11 cellular contexts compared by ENCODE assay signal in genomic region chr20:54284928-54285704, GRCh38.
A peak's percentile ranks its signal among the peaks of the same experiment; 100 is the strongest.
DNase-seq lines count a peak whose midpoint lies in the region; ATAC-seq, FAIRE-seq and TF ChIP-seq lines count a peak whose summit lies in the region.
"Had no signal": no experiment of that assay in that cellular context is flagged by ENCODE, and none has a peak within 500 bp of the region (broad histone marks: within the 10 kb centered on the region; RNA-seq: fewer than 3 reads in every experiment).

No MANE protein-coding gene starts in this region.

- CTCF ChIA-PET in MCF 10A (lab: Yijun Ruan, JAX), result interaction anchor here (0.5 to 1.0 kb wide), 4 partner anchors 49 to 1820 kb away, joined by 3 to 6 read pairs (median 3); partner anchors contain the start of gene PFDN4
- CTCF ChIA-PET in PC-9 (lab: Charles Lee), result interaction anchor here (0.8 kb wide), 1 partner anchor 182 kb away, joined by 3 read pairs; no protein-coding TSS in a partner anchor
- CTCF ChIA-PET in CD8-positive, alpha-beta T cell (lab: Charles Lee), result no interaction called here

- BruUV-seq in MCF 10A (replicated peaks; lab: Mats Ljungman, UMichigan) (no TSS peak), PC-9 (replicated peaks; lab: Mats Ljungman, UMichigan) (no TSS peak)

- DNase-seq in MCF 10A (ENCODE audit: unreplicated experiment) (peak; percentile 8), breast epithelium (ENCODE audit: low spot score in 2 of 2) (no peak), PC-9 (no peak), epithelial cell of esophagus (ENCODE audit: low read depth) (peak; percentile 25), urothelium cell line (ENCODE audit: low spot score) (peak; percentile 52), NCI-H526 (lab: John Stamatoyannopoulos, UW) (no peak)
- no peak for DNase-seq in CD8-positive, alpha-beta T cell
- no peak for DNase-seq in naive thymus-derived CD8-positive, alpha-beta T cell
- DNase-seq: cerebellar nuclear complex, NCI-H524 treated with DMSO at 0.1 percent for 48 hours had no signal

- TF ChIP-seq CTCF in MCF 10A (IDR thresholded peaks at IDR 0.05; ENCODE audit: unreplicated experiment) (no peak), breast epithelium (IDR thresholded peaks at IDR 0.05) (no peak), PC-9 (conservative IDR thresholded peaks at IDR 0.05) (no peak), epithelial cell of esophagus (IDR thresholded peaks at IDR 0.05; ENCODE audit: insufficient read depth, low read depth, low read length, missing control alignments) (no peak)
- TF ChIP-seq CTCF in CD8-positive, alpha-beta T cell (IDR thresholded peaks at IDR 0.05), result no peak

- no peak for ATAC-seq in CD8-positive, alpha-beta T cell
- no peak for ATAC-seq in naive thymus-derived CD8-positive, alpha-beta T cell

- H3K36me3 Mint-ChIP-seq in MCF 10A (ENCODE audit: insufficient read depth, unreplicated experiment), result no peaks in the 10 kb centered on the region
- H3K36me3 Mint-ChIP-seq in CD8-positive, alpha-beta T cell, result no peaks in the 10 kb centered on the region
- no peaks in the 10 kb centered on the region for H3K36me3 Mint-ChIP-seq in naive thymus-derived CD8-positive, alpha-beta T cell

- no peak for TF ChIP-seq POLR2A in breast epithelium (IDR thresholded peaks at IDR 0.05)

- H3K27ac ChIP-seq in breast epithelium, result no peak overlapping the region
- no peak overlapping the region for H3K27ac ChIP-seq in PC-9
- H3K27ac ChIP-seq in CD8-positive, alpha-beta T cell (ENCODE audit: low read depth, low read length), result no peak overlapping the region
- H3K27ac ChIP-seq: BLaER1 had no signal

- H3K4me3 Mint-ChIP-seq in MCF 10A (ENCODE audit: unreplicated experiment), result no peak overlapping the region
- no peak overlapping the region for H3K4me3 Mint-ChIP-seq in CD8-positive, alpha-beta T cell
- H3K4me3 Mint-ChIP-seq in naive thymus-derived CD8-positive, alpha-beta T cell, result no peak overlapping the region

- H3K4me2 ChIP-seq in PC-9, result no peak overlapping the region
- H3K4me2 ChIP-seq: BLaER1 had no signal

- no peak overlapping the region for H3K27ac Mint-ChIP-seq in MCF 10A (ENCODE audit: low read depth, unreplicated experiment)
- no peak overlapping the region for H3K27ac Mint-ChIP-seq in CD8-positive, alpha-beta T cell
- H3K27ac Mint-ChIP-seq in naive thymus-derived CD8-positive, alpha-beta T cell, result no peak overlapping the region

- intact Hi-C loops in MCF 10A (cut with micrococcal nuclease) (no loop called here), breast epithelium (cut with DNase I; ENCODE audit: low total_unique reads) (no loop called here), PC-9 (cut with micrococcal nuclease; ENCODE audit: unreplicated experiment) (no loop called here)
- intact Hi-C loops in CD8-positive, alpha-beta T cell (cut with DNase I, micrococcal nuclease), result no loop called here

- H3K4me1 Mint-ChIP-seq in MCF 10A (ENCODE audit: insufficient read depth, unreplicated experiment), result peaks cover 12% of the 10 kb centered on the region
- H3K4me1 Mint-ChIP-seq in CD8-positive, alpha-beta T cell (ENCODE audit: low read depth), result no peaks in the 10 kb centered on the region
- H3K4me1 Mint-ChIP-seq in naive thymus-derived CD8-positive, alpha-beta T cell, result no peaks in the 10 kb centered on the region

- no peaks in the 10 kb centered on the region for H3K27me3 Mint-ChIP-seq in MCF 10A (ENCODE audit: insufficient read depth, unreplicated experiment)
- peaks cover 14% of the 10 kb centered on the region for H3K27me3 Mint-ChIP-seq in CD8-positive, alpha-beta T cell (ENCODE audit: low read depth)
- H3K27me3 Mint-ChIP-seq in naive thymus-derived CD8-positive, alpha-beta T cell, result peaks cover 0 to 26% (median 5%) of the 10 kb centered on the region in 5 donors

- H3K4me3 ChIP-seq in breast epithelium (no peak overlapping the region), PC-9 (no peak overlapping the region), epithelial cell of esophagus (ENCODE audit: low read length) (no peak overlapping the region)
- no peak overlapping the region for H3K4me3 ChIP-seq in CD8-positive, alpha-beta T cell (ENCODE audit: low read depth, low read length)
- H3K4me3 ChIP-seq: BLaER1 had no signal

- H3K36me3 ChIP-seq in breast epithelium, result no peaks in the 10 kb centered on the region
- H3K36me3 ChIP-seq in PC-9 (ENCODE audit: low read depth), result no peaks in the 10 kb centered on the region
- no peaks in the 10 kb centered on the region for H3K36me3 ChIP-seq in CD8-positive, alpha-beta T cell (ENCODE audit: insufficient read depth, low read length)
- H3K36me3 ChIP-seq: BLaER1 had no signal

- peak; percentile 42 for FAIRE-seq in urothelium cell line (lab: Jason Lieb, UNC)

- H3K27me3 ChIP-seq in breast epithelium (no peaks in the 10 kb centered on the region), PC-9 (ENCODE audit: insufficient read depth, low read depth) (no peaks in the 10 kb centered on the region)
- no peaks in the 10 kb centered on the region for H3K27me3 ChIP-seq in CD8-positive, alpha-beta T cell (ENCODE audit: insufficient read depth, low read length)
- H3K27me3 ChIP-seq: BLaER1 had no signal

- H3K4me1 ChIP-seq in breast epithelium (no peaks in the 10 kb centered on the region), PC-9 (replicated peaks; ENCODE audit: insufficient read depth) (no peaks in the 10 kb centered on the region)
- H3K4me1 ChIP-seq in CD8-positive, alpha-beta T cell (ENCODE audit: insufficient read depth, low read length), result no peaks in the 10 kb centered on the region
- H3K4me1 ChIP-seq: BLaER1 had no signal

- H3F3A ChIP-seq in PC-9 (ENCODE audit: insufficient read depth, low read depth), result no peaks in the 10 kb centered on the region

- H2AFZ ChIP-seq in PC-9, result peak overlapping the region; percentile 63

- no peaks in the 10 kb centered on the region for H4K20me1 ChIP-seq in PC-9 (ENCODE audit: insufficient read depth)
- H4K20me1 ChIP-seq: BLaER1 had no signal

- H3K9me3 ChIP-seq in breast epithelium, result no peaks in the 10 kb centered on the region
- H3K9me3 ChIP-seq in PC-9 (ENCODE audit: insufficient read depth, low read depth), result 0 out of 2 replicates have a peak, but pooled peaks cover 3% of the 10 kb centered on the region
- H3K9me3 ChIP-seq in CD8-positive, alpha-beta T cell (ENCODE audit: low read length), result no peaks in the 10 kb centered on the region
- H3K9me3 ChIP-seq: BLaER1 had no signal

- POLR2A ChIA-PET in MCF 10A (lab: Yijun Ruan, JAX) (no interaction called here), PC-9 (lab: Charles Lee; ENCODE audit: unreplicated experiment) (no interaction called here)
- POLR2A ChIA-PET in CD8-positive, alpha-beta T cell (lab: Charles Lee), result no interaction called here
- POLR2A ChIA-PET in naive thymus-derived CD8-positive, alpha-beta T cell (lab: Charles Lee), result no interaction called here

- H3K9me2 ChIP-seq in PC-9 (ENCODE audit: insufficient read depth), result no peaks in the 10 kb centered on the region

- H3K79me2 ChIP-seq in PC-9 (ENCODE audit: low read depth), result no peaks in the 10 kb centered on the region

- H3K9me3 Mint-ChIP-seq in MCF 10A (ENCODE audit: unreplicated experiment), result no peaks in the 10 kb centered on the region
- H3K9me3 Mint-ChIP-seq in CD8-positive, alpha-beta T cell, result no peaks in the 10 kb centered on the region
- no peaks in the 10 kb centered on the region for H3K9me3 Mint-ChIP-seq in naive thymus-derived CD8-positive, alpha-beta T cell

Comparison
In these comparisons a context has a peak if more than half of its experiments do, and no peak if none do; other contexts are left out.
1. DNase-seq: peak in MCF 10A (single experiment), epithelial cell of esophagus (single experiment) and urothelium cell line (single experiment); none in breast epithelium (0 of 2), PC-9 (0 of 2), NCI-H526 (0 of 2), CD8-positive, alpha-beta T cell (0 of 7) and naive thymus-derived CD8-positive, alpha-beta T cell (0 of 10).